1 cellular context compared by ENCODE assay signal in genomic region chr16:14366447-14366846, GRCh38.
TF ChIP-seq lines count a peak whose summit lies in the region.

No MANE protein-coding gene starts in this region.

TF ChIP-seq in HepG2, 621 proteins besides CTCF, POLR2A, EP300 and RAD21 (continued from another document):
- TF ChIP-seq ZNF280D (CRISPR knock-in tag; IDR thresholded peaks at IDR 0.05), result 0 out of 2 replicates have a peak, but pooled peaks have one; percentile 18
- no peak for TF ChIP-seq TFDP1 (CRISPR knock-in tag; IDR thresholded peaks at IDR 0.05; ENCODE audit: borderline replicate concordance)
- peak; percentile 51; the same call in 1 of the 2 replicates for TF ChIP-seq ZNF460 (CRISPR knock-in tag; IDR thresholded peaks at IDR 0.05; ENCODE audit: borderline replicate concordance)
- TF ChIP-seq ZNF337 (CRISPR knock-in tag; IDR thresholded peaks at IDR 0.05; ENCODE audit: borderline replicate concordance, low read depth), result no peak
